ENCODE assay signal across 13 cellular contexts in the genomic region with DNA sequence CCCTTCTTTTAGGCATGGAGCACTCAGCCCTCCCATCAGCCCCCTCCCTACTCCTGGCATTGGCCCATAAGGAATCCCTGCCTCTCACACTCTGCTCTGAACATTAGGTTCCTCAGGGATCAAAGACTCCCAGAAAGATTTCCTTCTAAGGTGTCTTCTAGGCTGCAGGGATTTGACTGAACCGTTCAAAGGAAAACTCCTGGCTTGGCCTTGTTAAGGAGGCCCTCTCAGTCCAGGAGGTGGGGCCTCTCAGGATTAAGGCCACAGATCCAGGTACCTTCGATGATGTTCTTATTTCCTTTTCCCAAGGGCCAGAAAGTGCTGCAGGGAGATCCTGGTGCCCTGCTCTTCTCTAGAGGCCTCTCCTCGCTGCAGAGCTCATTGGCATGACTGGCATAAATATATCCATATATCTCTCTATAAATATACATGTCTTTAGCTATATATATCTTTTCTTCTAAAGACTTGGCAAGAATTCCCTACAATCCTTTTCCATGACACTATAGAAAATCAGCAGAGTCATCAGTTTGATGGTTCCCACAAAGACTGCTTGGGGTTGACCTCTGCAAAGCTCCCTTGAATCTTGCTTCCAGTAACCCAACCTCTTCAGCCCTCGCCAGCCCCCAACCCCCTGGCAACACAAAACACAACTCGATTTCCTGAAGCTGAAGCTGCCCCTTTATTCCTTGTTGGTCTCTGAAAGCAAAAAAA. TPM values are rescaled to one million over a fixed set of nuclear protein-coding genes. Genes with fewer than 3 reads are reported as not detected.
DNase-seq lines count a peak whose midpoint lies in the region; ATAC-seq and TF ChIP-seq lines count a peak whose summit lies in the region.
"Had no signal": no experiment of that assay in that cellular context is flagged by ENCODE, and none has a peak within 500 bp of the region (broad histone marks: within the 10 kb centered on the region; RNA-seq: fewer than 3 reads in every experiment).

No MANE protein-coding gene starts in this region.

- no peaks in the 10 kb centered on the region for H3K27me3 Mint-ChIP-seq in nephron (ENCODE audit: low read depth)

- H3K36me3 ChIP-seq in left ventricle myocardium inferior (no peaks in the 10 kb centered on the region), uterus (no peaks in the 10 kb centered on the region)
- H3K36me3 ChIP-seq: HAP-1 had no signal

- H3K4me3 Mint-ChIP-seq in nephron, result peak overlapping the region in 1 of 3 experiments; percentile 24
- H3K4me3 Mint-ChIP-seq: activated CD4-positive, alpha-beta memory T cell treated with anti-CD3 and anti-CD28 coated beads for 36 hours; T-helper 17 cell had no signal

- DNase-seq in left ventricle myocardium inferior (no peak), left ventricle myocardium superior (no peak), dorsolateral prefrontal cortex (no peak), uterus (no peak), kidney tubule cell (ENCODE audit: low spot score) (no peak)
- DNase-seq: activated CD4-positive, alpha-beta memory T cell treated with anti-CD3 and anti-CD28 coated beads for 36 hours; activated naive CD4-positive, alpha-beta T cell; cortex of kidney; T-helper 17 cell had no signal

- no peaks in the 10 kb centered on the region for H3K9me3 Mint-ChIP-seq in nephron
- H3K9me3 Mint-ChIP-seq: activated CD4-positive, alpha-beta memory T cell treated with anti-CD3 and anti-CD28 coated beads for 36 hours had no signal

- no peak for ATAC-seq in left ventricle myocardium superior
- no peak for ATAC-seq in GM21381 (IDR thresholded peaks at IDR 0.05; ENCODE audit: unreplicated experiment)
- ATAC-seq in GM19467 (IDR thresholded peaks at IDR 0.05; ENCODE audit: unreplicated experiment), result no peak
- ATAC-seq: T-helper 17 cell had no signal

- peak overlapping the region; percentile 73 to 83 (median 80) for H3K27ac Mint-ChIP-seq in nephron
- H3K27ac Mint-ChIP-seq: activated CD4-positive, alpha-beta memory T cell treated with anti-CD3 and anti-CD28 coated beads for 36 hours; T-helper 17 cell had no signal

- H3K27me3 ChIP-seq in left ventricle myocardium inferior (ENCODE audit: low read depth) (no peaks in the 10 kb centered on the region), dorsolateral prefrontal cortex (no peaks in the 10 kb centered on the region), uterus (no peaks in the 10 kb centered on the region)

- TF ChIP-seq CTCF in left ventricle myocardium inferior (IDR thresholded peaks at IDR 0.05; ENCODE audit: borderline replicate concordance) (no peak), dorsolateral prefrontal cortex (IDR thresholded peaks at IDR 0.05 in 54 of 56, conservative IDR thresholded peaks at IDR 0.05 in 2 of 56; ENCODE audit: low read depth in 1 of 56, partially characterized antibody in 56 of 56) (no peak), nephron (IDR thresholded peaks at IDR 0.05; ENCODE audit: unreplicated experiment in 3 of 3) (no peak), uterus (IDR thresholded peaks at IDR 0.05) (no peak)

- H3K4me3 ChIP-seq in left ventricle myocardium inferior (no peak overlapping the region), dorsolateral prefrontal cortex (no peak overlapping the region), uterus (no peak overlapping the region)
- H3K4me3 ChIP-seq: HAP-1 had no signal

- peaks cover 14% of the 10 kb centered on the region for H3K36me3 Mint-ChIP-seq in nephron (ENCODE audit: low read depth)
- H3K36me3 Mint-ChIP-seq: activated CD4-positive, alpha-beta memory T cell treated with anti-CD3 and anti-CD28 coated beads for 36 hours had no signal

- H3K27ac ChIP-seq in left ventricle myocardium inferior (replicated peaks) (peak overlapping the region; percentile 67), dorsolateral prefrontal cortex (peak overlapping the region in 49 of 59 donors; percentile 4 to 86 (median 62)), uterus (peak overlapping the region; percentile 63 to 80)

- peaks cover 85% of the 10 kb centered on the region for H3K4me1 Mint-ChIP-seq in nephron

- H3K9me3 ChIP-seq in left ventricle myocardium inferior (replicated peaks), result no peaks in the 10 kb centered on the region
- no peaks in the 10 kb centered on the region for H3K9me3 ChIP-seq in uterus
- H3K9me3 ChIP-seq: HAP-1 had no signal

- TF ChIP-seq POLR2A in uterus (IDR thresholded peaks at IDR 0.05), result no peak

- H3K4me1 ChIP-seq in left ventricle myocardium inferior (peaks cover 70% of the 10 kb centered on the region), uterus (peaks cover 22 to 40% of the 10 kb centered on the region in 2 donors)
- H3K4me1 ChIP-seq: HAP-1 had no signal

- intact Hi-C loops in left ventricle myocardium inferior (cut with micrococcal nuclease) (no loop called here), left ventricle myocardium superior (cut with micrococcal nuclease) (no loop called here), dorsolateral prefrontal cortex (cut with DNase I) (no loop called here), uterus (cut with DNase I; ENCODE audit: low total_unique reads) (no loop called here)

RNA-seq across cellular contexts. Expression of a gene that starts 59.0 kb away (rescaled TPM):
- total RNA-seq in left ventricle myocardium inferior, result 29.1 TPM
- total RNA-seq in left ventricle myocardium superior, result 12.1 TPM
- 100 to 1,000 TPM in 36 of 120 experiments, 10 to 100 TPM in 84; 39.8 to 132 (median 90.8) TPM for total RNA-seq in dorsolateral prefrontal cortex
- 10 to 100 TPM in 2 of 4 donors, 1 to 10 TPM in 2; 5.4 to 94.5 (median 9.5) TPM for total RNA-seq in uterus
